In the genomic region with DNA sequence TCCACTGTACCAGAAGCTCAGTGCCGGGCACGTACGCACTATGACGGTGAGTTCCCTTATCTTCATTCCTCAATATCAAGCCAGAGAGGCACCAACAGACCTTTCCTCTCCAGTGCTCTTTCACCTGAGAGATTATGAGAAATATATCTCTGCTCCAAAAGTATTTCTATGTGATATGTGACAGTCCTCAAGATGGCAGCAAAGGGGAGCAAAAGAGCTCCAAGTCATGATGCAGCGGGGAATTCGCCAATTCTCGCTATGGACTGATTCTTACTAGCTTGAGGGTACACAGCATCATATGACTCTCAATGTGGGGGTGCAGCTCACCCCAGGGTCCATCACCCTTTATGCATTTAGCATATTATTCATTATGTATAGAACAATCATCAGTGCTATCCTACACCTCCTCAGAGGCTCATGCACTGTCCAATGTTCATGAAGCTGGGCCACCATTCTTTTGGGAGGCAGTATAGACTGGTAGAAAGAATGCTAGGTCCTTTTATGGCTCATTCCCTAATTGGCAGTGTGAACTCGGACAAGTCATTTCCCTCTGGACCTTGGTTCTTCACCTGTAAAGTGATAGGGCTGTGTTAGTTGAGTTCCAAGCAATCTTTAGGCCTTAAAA, we compare ENCODE assay signal across 15 cellular contexts. TPM values are rescaled to one million over a fixed set of nuclear protein-coding genes. Genes with fewer than 3 reads are reported as not detected.
DNase-seq lines count a peak whose midpoint lies in the region; ATAC-seq, FAIRE-seq and TF ChIP-seq lines count a peak whose summit lies in the region.
"Had no signal": no experiment of that assay in that cellular context is flagged by ENCODE, and none has a peak within 500 bp of the region (broad histone marks: within the 10 kb centered on the region; RNA-seq: fewer than 3 reads in every experiment).

No MANE protein-coding gene starts in this region.

- H3K27me3 ChIP-seq in PC-9 (ENCODE audit: insufficient read depth, low read depth) (no peaks in the 10 kb centered on the region), endodermal cell (ENCODE audit: control insufficient read depth, insufficient read depth, low read length, poor library complexity, severe bottlenecking) (no peaks in the 10 kb centered on the region)
- H3K27me3 ChIP-seq: right atrium auricular region, SJSA1, thyroid gland had no signal

- CTCF ChIA-PET in PC-9 (lab: Charles Lee) = interaction anchor here (0.6 to 1.0 kb wide), 3 partner anchors 12 to 748 kb away, joined by 3 to 5 read pairs (median 4); no protein-coding TSS in a partner anchor

- no peaks in the 10 kb centered on the region for H3K4me1 ChIP-seq in PC-9 (replicated peaks; ENCODE audit: insufficient read depth)
- H3K4me1 ChIP-seq in endodermal cell (ENCODE audit: control insufficient read depth, insufficient read depth, low read length) = no peaks in the 10 kb centered on the region
- H3K4me1 ChIP-seq: right atrium auricular region, SJSA1, thyroid gland had no signal

- intact Hi-C loops in PC-9 (cut with micrococcal nuclease; ENCODE audit: unreplicated experiment) = no loop called here

- H3K4me3 ChIP-seq in PC-9 (no peak overlapping the region), endodermal cell (ENCODE audit: low read length) (no peak overlapping the region)
- H3K4me3 ChIP-seq: mucosa of descending colon, right atrium auricular region, SJSA1, thyroid gland had no signal

- H3K27me3 Mint-ChIP-seq in endodermal cell (ENCODE audit: insufficient read depth) = no peaks in the 10 kb centered on the region

- no peaks in the 10 kb centered on the region for H3K9me2 ChIP-seq in PC-9 (ENCODE audit: insufficient read depth)

- DNase-seq in ELR (ENCODE audit: low read depth) (peak; percentile 41), PC-9 (no peak), endodermal cell (no peak), NCI-H187 (lab: John Stamatoyannopoulos, UW) (no peak), iPS-NIHi11 (ENCODE audit: low spot score) (no peak), HTR-8/SVneo (ENCODE audit: insufficient read length, low spot score) (no peak)
- DNase-seq: activated CD4-positive, alpha-beta T cell treated with anti-CD3 and anti-CD28 coated beads, Interleukin-2, amount 10 ng/mL, durations not matched to agents 24 days and 14 days; activated naive CD4-positive, alpha-beta T cell treated with Interleukin-2 at 50 U/mL for 16 hours; mucosa of descending colon; NCI-H2081; thyroid gland had no signal

- TF ChIP-seq CTCF in 22Rv1 (IDR thresholded peaks at IDR 0.05) (peak; percentile 34), PC-9 (conservative IDR thresholded peaks at IDR 0.05) (peak; percentile 31; the same call in 1 of the 2 replicates), endodermal cell (conservative IDR thresholded peaks at IDR 0.05) (peak; percentile 56)

- FAIRE-seq in HTR-8/SVneo (lab: Jason Lieb, UNC) = no peak

- no TSS peak for BruUV-seq in PC-9 (replicated peaks; lab: Mats Ljungman, UMichigan)

- H3F3A ChIP-seq in PC-9 (ENCODE audit: insufficient read depth, low read depth) = no peaks in the 10 kb centered on the region

- H3K4me2 ChIP-seq in PC-9 = no peak overlapping the region

- no peaks in the 10 kb centered on the region for H4K20me1 ChIP-seq in PC-9 (ENCODE audit: insufficient read depth)

- no peaks in the 10 kb centered on the region for H3K9me3 ChIP-seq in PC-9 (ENCODE audit: insufficient read depth, low read depth)
- H3K9me3 ChIP-seq in endodermal cell (ENCODE audit: control insufficient read depth, low read length) = no peaks in the 10 kb centered on the region
- H3K9me3 ChIP-seq: mucosa of descending colon, right atrium auricular region, SJSA1, thyroid gland had no signal

- no peak for ATAC-seq in GM21737 (IDR thresholded peaks at IDR 0.05; ENCODE audit: unreplicated experiment)
- ATAC-seq: mucosa of descending colon had no signal

- H2AFZ ChIP-seq in PC-9 = no peak overlapping the region

- H3K36me3 Mint-ChIP-seq in endodermal cell (ENCODE audit: low read depth) = no peaks in the 10 kb centered on the region

- no peak overlapping the region for H3K9ac ChIP-seq in endodermal cell (ENCODE audit: extremely low read depth, low read length, poor library complexity, severe bottlenecking)

- no peak overlapping the region for H3K4me3 Mint-ChIP-seq in endodermal cell
- H3K4me3 Mint-ChIP-seq: activated CD4-positive, alpha-beta T cell treated with anti-CD3 and anti-CD28 coated beads, Interleukin-2, amount 10 ng/mL, durations not matched to agents 24 days and 14 days had no signal

- peaks cover 11% of the 10 kb centered on the region for H3K4me1 Mint-ChIP-seq in endodermal cell
- H3K4me1 Mint-ChIP-seq: activated CD4-positive, alpha-beta T cell treated with anti-CD3 and anti-CD28 coated beads, Interleukin-2, amount 10 ng/mL, durations not matched to agents 24 days and 14 days had no signal

- POLR2A ChIA-PET in PC-9 (lab: Charles Lee; ENCODE audit: unreplicated experiment) = no interaction called here

- no peaks in the 10 kb centered on the region for H3K79me2 ChIP-seq in PC-9 (ENCODE audit: low read depth)

- H3K27ac ChIP-seq in 22Rv1 (peak overlapping the region; percentile 97), PC-9 (no peak overlapping the region), endodermal cell (ENCODE audit: low read depth, low read length) (no peak overlapping the region)
- H3K27ac ChIP-seq: right atrium auricular region, SJSA1, thyroid gland had no signal

- H3K36me3 ChIP-seq in PC-9 (ENCODE audit: low read depth) = no peaks in the 10 kb centered on the region
- no peaks in the 10 kb centered on the region for H3K36me3 ChIP-seq in endodermal cell (ENCODE audit: control insufficient read depth, insufficient read depth, low read length)
- H3K36me3 ChIP-seq: right atrium auricular region, SJSA1, thyroid gland had no signal

- no peak overlapping the region for H3K27ac Mint-ChIP-seq in endodermal cell
- H3K27ac Mint-ChIP-seq: activated CD4-positive, alpha-beta T cell treated with anti-CD3 and anti-CD28 coated beads, Interleukin-2, amount 10 ng/mL, durations not matched to agents 24 days and 14 days had no signal

- H3K9me3 Mint-ChIP-seq in endodermal cell = peaks cover 73% of the 10 kb centered on the region
- H3K9me3 Mint-ChIP-seq: activated CD4-positive, alpha-beta T cell treated with anti-CD3 and anti-CD28 coated beads, Interleukin-2, amount 10 ng/mL, durations not matched to agents 24 days and 14 days had no signal

- WGBS in endodermal cell (ENCODE audit: insufficient coverage in 1 of 2, insufficient read length in 1 of 2), 2 experiments = 91% methylated on average over 8 of the region's 8 CpGs; no CpG with 5 or more reads in 1 of the 2 experiments

RNA-seq across cellular contexts. Expression of gene IQSEC2, which starts 12.8 kb away (rescaled TPM):
- total RNA-seq in PC-9 (2021) (45.7 and 49.3 TPM in 2 replicates), endodermal cell (10 to 100 TPM; 14.7 to 18.2 TPM)
- polyA plus RNA-seq in endodermal cell (2013, experiment 1 of 2) = 7.8 TPM
- 8.6 TPM for polyA plus RNA-seq in endodermal cell (2013, experiment 2 of 2)
